ENCODE assay signal across 8 cellular contexts in genomic region chr11:118251858-118252652, GRCh38. TPM values are rescaled to one million over a fixed set of nuclear protein-coding genes. Genes with fewer than 3 reads are reported as not detected.
DNase-seq lines count a peak whose midpoint lies in the region; ATAC-seq lines count a peak whose summit lies in the region.

A gene with protein sequence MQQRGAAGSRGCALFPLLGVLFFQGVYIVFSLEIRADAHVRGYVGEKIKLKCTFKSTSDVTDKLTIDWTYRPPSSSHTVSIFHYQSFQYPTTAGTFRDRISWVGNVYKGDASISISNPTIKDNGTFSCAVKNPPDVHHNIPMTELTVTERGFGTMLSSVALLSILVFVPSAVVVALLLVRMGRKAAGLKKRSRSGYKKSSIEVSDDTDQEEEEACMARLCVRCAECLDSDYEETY (minus strand): TSS chr11:118252365. CDS start chr11:118252294, 71 bp downstream.

- peak within 1 kb of the TSS; percentile 69 for H3K4me3 ChIP-seq in Jurkat, Clone E6-1 (ENCODE audit: low read length)
- peak within 1 kb of the TSS; percentile 68 to 92 for H3K4me3 ChIP-seq in esophagus (ENCODE audit: low read depth in 1 of 2, low read length in 2 of 2)

- no peaks in the 10 kb centered on the region for H3K9me3 Mint-ChIP-seq in activated T-cell treated with anti-CD3 and anti-CD28 coated beads, Interleukin-2, amount 50 U/mL, for 4 hours

- no peaks in the 10 kb centered on the region for H3K36me3 ChIP-seq in esophagus (ENCODE audit: control insufficient read depth in 2 of 2, insufficient read depth in 2 of 2, low read length in 1 of 2)

- WGBS in esophagus, 2 donors, result 2 to 4% methylated on average over 33 of the region's 33 CpGs

- peak within 1 kb of the TSS; percentile 85 to 99 for H3K27ac ChIP-seq in esophagus (ENCODE audit: low read depth in 2 of 2, low read length in 1 of 2)

- H3K36me3 Mint-ChIP-seq in activated T-cell treated with anti-CD3 and anti-CD28 coated beads, Interleukin-2, amount 50 U/mL, for 4 hours (ENCODE audit: insufficient read depth), result peaks cover 15% of the 10 kb centered on the region

- H3K4me1 ChIP-seq in esophagus (ENCODE audit: control insufficient read depth in 2 of 2, insufficient read depth in 2 of 2, low read length in 1 of 2), result no peaks in the 10 kb centered on the region

- H3K4me3 Mint-ChIP-seq in activated T-cell treated with anti-CD3 and anti-CD28 coated beads, Interleukin-2, amount 50 U/mL, for 4 hours, result peak within 1 kb of the TSS; percentile 97

- DNase-seq in CD1c-positive myeloid dendritic cell (ENCODE audit: extremely low spot score) (peak; percentile 79), OCI-M2 (lab: John Stamatoyannopoulos, UW; ENCODE audit: unreplicated experiment) (peak; percentile 0), mucosa of gallbladder (ENCODE audit: low spot score) (peak; percentile 95)
- peak; percentile 86 for DNase-seq in Jurkat, Clone E6-1 (ENCODE audit: low read depth, low spot score)
- peak; percentile 75 for DNase-seq in activated T-cell treated with anti-CD3 and anti-CD28 coated beads, Interleukin-2, amount 50 U/mL, for 4 hours
- peak; percentile 72 for DNase-seq in stimulated activated CD8-positive, alpha-beta memory T cell treated with anti-CD3 and anti-CD28 coated beads, Interleukin-4, amount 100 ng/mL, for 1 hour (ENCODE audit: low read depth in 2 of 2, low spot score in 1 of 2)

- peaks cover 42% of the 10 kb centered on the region for H3K4me1 Mint-ChIP-seq in activated T-cell treated with anti-CD3 and anti-CD28 coated beads, Interleukin-2, amount 50 U/mL, for 4 hours (ENCODE audit: low read depth)

- no peaks in the 10 kb centered on the region for H3K27me3 Mint-ChIP-seq in activated T-cell treated with anti-CD3 and anti-CD28 coated beads, Interleukin-2, amount 50 U/mL, for 4 hours (ENCODE audit: low read depth)

- no peaks in the 10 kb centered on the region for H3K27me3 ChIP-seq in esophagus (ENCODE audit: control insufficient read depth in 1 of 2, insufficient read depth in 2 of 2, low read length in 2 of 2)

- peak; percentile 81 for ATAC-seq in GM21381 (IDR thresholded peaks at IDR 0.05; ENCODE audit: unreplicated experiment)
- peak; percentile 67 to 73 for ATAC-seq in activated T-cell treated with anti-CD3 and anti-CD28 coated beads, Interleukin-2, amount 50 U/mL, for 4 hours

- no peaks in the 10 kb centered on the region for H3K9me3 ChIP-seq in esophagus (ENCODE audit: control insufficient read depth in 2 of 2, insufficient read depth in 1 of 2, low read depth in 1 of 2, low read length in 1 of 2)

RNA-seq across cellular contexts. Expression of the gene that starts here (rescaled TPM):
- polyA plus RNA-seq in Jurkat, Clone E6-1 (2012; ENCODE audit: insufficient read depth, insufficient read length), result 0.73 TPM
- total RNA-seq in activated T-cell treated with anti-CD3 and anti-CD28 coated beads, Interleukin-2, amount 50 U/mL, for 4 hours, result 10 to 100 TPM; 52.7 to 72.0 (median 56.4) TPM
- 10 to 100 TPM; 18.8 to 34.1 TPM for polyA plus RNA-seq in esophagus
- 23.2 TPM for total RNA-seq in mucosa of gallbladder

Comparison
In these comparisons a context has a peak if more than half of its experiments do, and no peak if none do; other contexts are left out.
1. Peak in every context shown above with its lines: DNase-seq, ATAC-seq, H3K4me3 ChIP-seq and H3K27ac ChIP-seq.
2. DNase-seq: peak in every context shown above with its lines; median percentile 95 in mucosa of gallbladder; 86 in Jurkat, Clone E6-1; 79 in CD1c-positive myeloid dendritic cell; 75 in activated T-cell treated with anti-CD3 and anti-CD28 coated beads, Interleukin-2, amount 50 U/mL, for 4 hours; 72 in stimulated activated CD8-positive, alpha-beta memory T cell treated with anti-CD3 and anti-CD28 coated beads, Interleukin-4, amount 100 ng/mL, for 1 hour; 0 in OCI-M2.